ENCODE assay signal across 8 cellular contexts in genomic region chrX:153426204-153426603, GRCh38. TPM values are rescaled to one million over a fixed set of nuclear protein-coding genes. Genes with fewer than 3 reads are reported as not detected.
"Had no signal": no experiment of that assay in that cellular context is flagged by ENCODE, and none has a peak within 500 bp of the region (broad histone marks: within the 10 kb centered on the region; RNA-seq: fewer than 3 reads in every experiment).

No MANE protein-coding gene starts in this region.

- DNase-seq: H7, IMR-90 had no signal

- FAIRE-seq: HTR-8/SVneo, K562 had no signal

- H3K36me3 ChIP-seq: HAP-1 had no signal

- H3K4me1 ChIP-seq: HAP-1 had no signal

- H3K4me3 ChIP-seq: GM23338, HAP-1, K562 had no signal

- H3K9me3 ChIP-seq: HAP-1 had no signal

- H3K27ac Mint-ChIP-seq: GM23338 had no signal

- H3K4me1 Mint-ChIP-seq: GM23338 had no signal

- H3K4me3 Mint-ChIP-seq: GM23338 had no signal

RNA-seq across cellular contexts. Expression of gene ZFP92, which starts 14.9 kb away (rescaled TPM):
- total RNA-seq: H4, H7, HT-29 had no signal

RNA-seq across cellular contexts. Expression of gene PNMA6E, which starts 25.1 kb away (rescaled TPM):
- total RNA-seq: GM23338, H4, H7, HT-29, IMR-90, K562 had no signal
